ENCODE assay signal across 8 cellular contexts in the genomic region with DNA sequence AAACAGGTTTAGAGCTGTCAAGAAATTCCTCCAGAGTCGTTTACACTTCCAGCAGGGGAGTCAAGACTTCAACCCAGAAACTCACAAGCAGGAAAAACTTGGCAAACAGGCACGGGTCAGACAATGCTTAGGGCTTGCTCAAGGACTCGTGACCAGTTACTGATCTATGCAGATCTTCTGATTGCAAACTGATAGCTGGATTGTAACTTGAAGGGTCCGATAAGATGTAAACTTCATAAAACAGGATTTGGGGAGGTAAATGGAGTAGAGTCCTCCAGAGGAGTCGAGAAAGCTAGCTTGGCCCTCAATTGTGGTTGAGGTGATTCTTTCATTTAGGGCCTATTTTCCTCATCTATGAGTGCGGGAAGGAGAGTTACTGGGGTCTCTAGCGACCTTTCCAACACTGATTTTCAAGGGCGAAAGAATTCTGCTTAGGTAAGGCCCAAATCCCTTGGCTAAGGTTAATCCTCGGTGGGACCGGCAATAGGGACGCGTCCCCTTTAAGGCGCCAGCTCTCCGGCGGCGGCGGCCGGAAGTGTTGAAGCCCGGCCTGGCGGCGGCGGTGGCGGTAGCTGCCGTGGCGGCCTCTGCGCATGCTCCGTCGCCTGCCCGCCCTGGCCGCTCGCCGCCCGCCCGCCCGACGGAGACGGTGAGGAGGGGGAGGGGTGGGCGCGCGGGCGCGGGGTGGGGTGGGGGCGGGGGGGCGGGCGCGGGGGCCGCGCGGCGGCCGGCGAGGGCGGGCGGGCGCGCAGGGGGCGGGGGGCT. TPM values are rescaled to one million over a fixed set of nuclear protein-coding genes. Genes with fewer than 3 reads are reported as not detected.
DNase-seq lines count a peak whose midpoint lies in the region; ATAC-seq and TF ChIP-seq lines count a peak whose summit lies in the region.

A gene with protein sequence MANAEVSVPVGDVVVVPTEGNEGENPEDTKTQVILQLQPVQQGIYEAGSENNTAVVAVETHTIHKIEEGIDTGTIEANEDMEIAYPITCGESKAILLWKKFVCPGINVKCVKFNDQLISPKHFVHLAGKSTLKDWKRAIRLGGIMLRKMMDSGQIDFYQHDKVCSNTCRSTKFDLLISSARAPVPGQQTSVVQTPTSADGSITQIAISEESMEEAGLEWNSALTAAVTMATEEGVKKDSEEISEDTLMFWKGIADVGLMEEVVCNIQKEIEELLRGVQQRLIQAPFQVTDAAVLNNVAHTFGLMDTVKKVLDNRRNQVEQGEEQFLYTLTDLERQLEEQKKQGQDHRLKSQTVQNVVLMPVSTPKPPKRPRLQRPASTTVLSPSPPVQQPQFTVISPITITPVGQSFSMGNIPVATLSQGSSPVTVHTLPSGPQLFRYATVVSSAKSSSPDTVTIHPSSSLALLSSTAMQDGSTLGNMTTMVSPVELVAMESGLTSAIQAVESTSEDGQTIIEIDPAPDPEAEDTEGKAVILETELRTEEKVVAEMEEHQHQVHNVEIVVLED (plus strand): TSS at position 594 of the 765 bp plus-strand sequence. CDS start 14,829 bp downstream, outside the sequence.

- H3K9me3 ChIP-seq in spleen = no peaks in the 10 kb centered on the region

- no peak for TF ChIP-seq POLR2A in spleen (IDR thresholded peaks at IDR 0.05)

- POLR2A ChIA-PET in AG04449 (lab: Yijun Ruan, JAX) = interaction anchor here (0.5 to 3.0 kb wide), 6 partner anchors 20 to 87 kb away, joined by 3 to 28 read pairs (median 5); a partner anchor contains a TSS

- WGBS in spleen, 5 donors = 2 to 7% (median 3%) methylated on average over 12 to 36 of the region's 57 CpGs

- peaks cover 0 to 5% (median 0%) of the 10 kb centered on the region in 6 donors for H3K36me3 ChIP-seq in spleen

- no peaks in the 10 kb centered on the region for H3K27me3 ChIP-seq in spleen (replicated peaks in 1 of 7)

- H3K27ac ChIP-seq in caudate nucleus (ENCODE audit: low read depth, low read length) (peak within 1 kb of the TSS; percentile 93), spleen (peak within 1 kb of the TSS; percentile 99 to 100 (median 99))

- CTCF ChIA-PET in AG04449 (lab: Yijun Ruan, JAX) = interaction anchor here (1.4 to 1.7 kb wide), 3 partner anchors 25 to 209 kb away, joined by 5 to 9 read pairs (median 7); a partner anchor contains a TSS

- intact Hi-C loops in spleen (cut with DNase I; ENCODE audit: low total_unique reads) = no loop called here

- TF ChIP-seq CTCF in AG04449 (IDR thresholded peaks at IDR 0.05; ENCODE audit: insufficient read depth, low read length, missing control alignments) (no peak), spleen (IDR thresholded peaks at IDR 0.05 in 8 of 11, conservative IDR thresholded peaks at IDR 0.05 in 3 of 11) (peak in 5 of 11 experiments; percentile 5 to 45 (median 28))

- ATAC-seq in GM18873 (IDR thresholded peaks at IDR 0.05; ENCODE audit: low FRiP score, unreplicated experiment) = peak; percentile 70
- peak; percentile 77 for ATAC-seq in HG03135 (IDR thresholded peaks at IDR 0.05; ENCODE audit: unreplicated experiment)
- ATAC-seq in activated CD4-positive, CD25-positive, alpha-beta regulatory T cell treated with anti-CD3 and anti-CD28 coated beads, Interleukin-2, amount 50 U/mL, for 24 hours = peak; percentile 79

- H3K4me3 ChIP-seq in AG04449 (ENCODE audit: low read depth, low read length) = peak within 1 kb of the TSS; percentile 80
- H3K4me3 ChIP-seq in spleen = peak within 1 kb of the TSS; percentile 80 to 99 (median 90)

- DNase-seq in AG04449 (ENCODE audit: low read depth, low spot score) (no peak), NCI-H226 (peak; percentile 77), caudate nucleus (lab: John Stamatoyannopoulos, UW) (peak in 59 of 61 donors; percentile 25 to 89 (median 73)), iris pigment epithelial cell (ENCODE audit: low read depth) (peak; percentile 83), spleen (peak; percentile 97)

- peaks cover 10 to 41% (median 30%) of the 10 kb centered on the region in 6 donors for H3K4me1 ChIP-seq in spleen

RNA-seq across cellular contexts. Expression of the gene that starts here (rescaled TPM):
- total RNA-seq in spleen = 10 to 100 TPM; 15.2 to 20.6 (median 17.3) TPM
- 1 to 10 TPM; 3.6 to 5.5 (median 3.6) TPM for polyA plus RNA-seq in spleen
